11 cellular contexts compared by ENCODE assay signal in genomic region chr2:45010706-45011036, GRCh38. TPM values are rescaled to one million over a fixed set of nuclear protein-coding genes. Genes with fewer than 3 reads are reported as not detected.
DNase-seq lines count a peak whose midpoint lies in the region; ATAC-seq and TF ChIP-seq lines count a peak whose summit lies in the region.
"Had no signal": no experiment of that assay in that cellular context is flagged by ENCODE, and none has a peak within 500 bp of the region (broad histone marks: within the 10 kb centered on the region; RNA-seq: fewer than 3 reads in every experiment).

No MANE protein-coding gene starts in this region.

- peaks cover 0 to 2% (median 0%) of the 10 kb centered on the region in 9 donors for H3K9me3 Mint-ChIP-seq in naive thymus-derived CD8-positive, alpha-beta T cell

- peaks cover 31 to 86% (median 63%) of the 10 kb centered on the region in 5 donors for H3K27me3 Mint-ChIP-seq in naive thymus-derived CD8-positive, alpha-beta T cell

- no peak overlapping the region for H3K27ac Mint-ChIP-seq in naive thymus-derived CD8-positive, alpha-beta T cell

- H3K4me1 ChIP-seq in endocrine pancreas (ENCODE audit: control insufficient read depth, insufficient read depth, low read length) (no peaks in the 10 kb centered on the region), aorta (ENCODE audit: control insufficient read depth in 1 of 2, insufficient read depth in 2 of 2, low read length in 2 of 2) (no peaks in the 10 kb centered on the region), colonic mucosa (peaks cover 15% of the 10 kb centered on the region)

- H3K4me3 Mint-ChIP-seq in naive thymus-derived CD8-positive, alpha-beta T cell = peak overlapping the region in 9 of 10 donors; percentile 12 to 93 (median 65)

- H3K36me3 ChIP-seq in endocrine pancreas (ENCODE audit: control insufficient read depth, insufficient read depth, low read length) = no peaks in the 10 kb centered on the region
- H3K36me3 ChIP-seq in aorta (ENCODE audit: control insufficient read depth in 1 of 2, insufficient read depth in 2 of 2, low read length in 1 of 2) = peaks cover 0 to 4% of the 10 kb centered on the region in 2 donors
- H3K36me3 ChIP-seq in colonic mucosa = no peaks in the 10 kb centered on the region
- H3K36me3 ChIP-seq: neutrophil had no signal

- POLR2A ChIA-PET in naive thymus-derived CD8-positive, alpha-beta T cell (lab: Charles Lee) = no interaction called here

- H3K27ac ChIP-seq in aorta (ENCODE audit: low read depth in 1 of 2, low read length in 2 of 2) (peak overlapping the region in 1 of 2 donors; percentile 76), colonic mucosa (no peak overlapping the region)
- H3K27ac ChIP-seq: neutrophil had no signal

- no peak for TF ChIP-seq CTCF in colonic mucosa (IDR thresholded peaks at IDR 0.05)

- WGBS in aorta, 2 donors = 9 to 27% methylated on average over 7 of the region's 7 CpGs

- peaks cover 12 to 51% (median 48%) of the 10 kb centered on the region in 4 donors for H3K4me1 Mint-ChIP-seq in naive thymus-derived CD8-positive, alpha-beta T cell

- ATAC-seq in left ventricle myocardium superior (no peak), aorta (ENCODE audit: low FRiP score) (no peak), GM21528 (IDR thresholded peaks at IDR 0.05; ENCODE audit: low FRiP score, unreplicated experiment) (no peak)
- ATAC-seq in naive thymus-derived CD8-positive, alpha-beta T cell = no peak
- ATAC-seq: K562 had no signal

- H3K4me3 ChIP-seq in endocrine pancreas (ENCODE audit: control insufficient read depth, insufficient read depth, low read length) = no peak overlapping the region
- peak overlapping the region; percentile 46 to 54 for H3K4me3 ChIP-seq in aorta (ENCODE audit: low read length in 2 of 2)
- H3K4me3 ChIP-seq in colonic mucosa = no peak overlapping the region
- H3K4me3 ChIP-seq: K562 had no signal

- DNase-seq in cardiac septum (ENCODE audit: low spot score) (peak; percentile 67), left ventricle myocardium superior (no peak), aorta (no peak), mucosa of gallbladder (ENCODE audit: low spot score) (no peak), colonic mucosa (no peak)
- no peak for DNase-seq in naive thymus-derived CD8-positive, alpha-beta T cell

- intact Hi-C loops in cardiac septum (cut with DNase I) (no loop called here), left ventricle myocardium superior (cut with micrococcal nuclease) (no loop called here), aorta (cut with DNase I) (loop anchor here in 1 of 2 donors (10.0 kb wide), 1 partner anchor 574 kb away; no protein-coding TSS in a partner anchor), colonic mucosa (cut with DNase I) (no loop called here)

- H3K9me3 ChIP-seq in endocrine pancreas (ENCODE audit: control insufficient read depth, low read length) = no peaks in the 10 kb centered on the region
- no peaks in the 10 kb centered on the region for H3K9me3 ChIP-seq in aorta (ENCODE audit: control insufficient read depth, low read length)
- no peaks in the 10 kb centered on the region for H3K9me3 ChIP-seq in colonic mucosa
- H3K9me3 ChIP-seq: neutrophil had no signal

- H3K9ac ChIP-seq in endocrine pancreas (ENCODE audit: control insufficient read depth, insufficient read depth, low read length) (peak overlapping the region; percentile 21), colonic mucosa (ENCODE audit: low read depth in 2 of 2, low read length in 2 of 2) (no peak overlapping the region)

- H3K36me3 Mint-ChIP-seq in naive thymus-derived CD8-positive, alpha-beta T cell = peaks cover 0 to 3% (median 0%) of the 10 kb centered on the region in 3 donors

- H3K27me3 ChIP-seq in endocrine pancreas (ENCODE audit: control insufficient read depth, insufficient read depth, low read length) = peaks cover 4% of the 10 kb centered on the region
- no peaks in the 10 kb centered on the region for H3K27me3 ChIP-seq in aorta (ENCODE audit: control insufficient read depth in 1 of 2, insufficient read depth in 2 of 2, low read length in 1 of 2)
- peaks cover 95% of the 10 kb centered on the region for H3K27me3 ChIP-seq in colonic mucosa

RNA-seq across cellular contexts. Expression of gene SIX2, which starts 1.4 kb away (rescaled TPM):
- total RNA-seq in cardiac septum (0.89 TPM), left ventricle myocardium superior (0.40 TPM), aorta (1 to 10 TPM; 1.7 to 6.0 TPM), mucosa of gallbladder (not detected), colonic mucosa (under 1 TPM in 1 of 2 donors, not detected in 1; 0.10 TPM)
- total RNA-seq in naive thymus-derived CD8-positive, alpha-beta T cell = not detected
- polyA plus RNA-seq in naive thymus-derived CD8-positive, alpha-beta T cell = not detected
- polyA plus RNA-seq in aorta = 1 to 10 TPM; 1.8 to 3.4 TPM
- total RNA-seq: activated CD8-positive, alpha-beta memory T cell treated with anti-CD3 and anti-CD28 coated beads for 36 hours; K562 had no signal
- polyA plus RNA-seq: K562 had no signal

Comparison
In these comparisons a context has a peak if more than half of its experiments do, and no peak if none do; other contexts are left out.
1. H3K4me3 ChIP-seq: peak in aorta (2 of 2); none in endocrine pancreas (single experiment) and colonic mucosa (single experiment).